Comparison of ENCODE assay signal across 1 cellular context in the genomic region with DNA sequence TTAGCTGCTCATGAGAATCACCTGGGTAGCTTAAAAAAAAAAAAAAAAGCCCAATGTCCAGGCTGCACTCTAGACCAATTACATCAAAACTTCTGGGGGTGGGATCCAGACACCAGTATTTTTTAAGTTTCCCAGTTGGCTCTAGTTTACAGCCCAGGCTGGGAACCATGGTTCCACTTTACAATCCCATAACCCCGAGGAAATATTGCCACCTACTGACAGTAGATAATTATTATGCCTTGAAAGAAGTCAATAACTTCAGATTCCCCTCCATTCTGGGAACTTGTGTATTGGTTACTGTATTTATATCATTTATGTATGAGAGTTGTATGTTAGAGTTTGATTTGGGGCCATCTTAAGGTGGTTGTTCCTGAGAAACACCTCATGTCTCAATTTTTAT.
TF ChIP-seq lines count a peak whose summit lies in the region.

No MANE protein-coding gene starts in this region.

TF ChIP-seq in SK-N-SH treated with all-trans-retinoic acid at 6 μM for 48 hours, 23 proteins besides CTCF, POLR2A, EP300 and RAD21 (continued from another document):
- no peak for TF ChIP-seq TCF4 (CRISPR knock-in tag; IDR thresholded peaks at IDR 0.05; ENCODE audit: borderline replicate concordance)
- no peak for TF ChIP-seq ZNF70 (CRISPR knock-in tag; IDR thresholded peaks at IDR 0.05)
- no peak for TF ChIP-seq ISL1 (CRISPR knock-in tag; IDR thresholded peaks at IDR 0.05)
- TF ChIP-seq TOX (CRISPR knock-in tag; IDR thresholded peaks at IDR 0.05; ENCODE audit: borderline replicate concordance), result no peak
- TF ChIP-seq ZFP3 (CRISPR knock-in tag; IDR thresholded peaks at IDR 0.05), result no peak
- TF ChIP-seq ARNTL (CRISPR knock-in tag; IDR thresholded peaks at IDR 0.05; ENCODE audit: borderline replicate concordance, low read depth), result no peak
- TF ChIP-seq OSR1 (CRISPR knock-in tag; IDR thresholded peaks at IDR 0.05), result no peak
- TF ChIP-seq, protein P1, sequence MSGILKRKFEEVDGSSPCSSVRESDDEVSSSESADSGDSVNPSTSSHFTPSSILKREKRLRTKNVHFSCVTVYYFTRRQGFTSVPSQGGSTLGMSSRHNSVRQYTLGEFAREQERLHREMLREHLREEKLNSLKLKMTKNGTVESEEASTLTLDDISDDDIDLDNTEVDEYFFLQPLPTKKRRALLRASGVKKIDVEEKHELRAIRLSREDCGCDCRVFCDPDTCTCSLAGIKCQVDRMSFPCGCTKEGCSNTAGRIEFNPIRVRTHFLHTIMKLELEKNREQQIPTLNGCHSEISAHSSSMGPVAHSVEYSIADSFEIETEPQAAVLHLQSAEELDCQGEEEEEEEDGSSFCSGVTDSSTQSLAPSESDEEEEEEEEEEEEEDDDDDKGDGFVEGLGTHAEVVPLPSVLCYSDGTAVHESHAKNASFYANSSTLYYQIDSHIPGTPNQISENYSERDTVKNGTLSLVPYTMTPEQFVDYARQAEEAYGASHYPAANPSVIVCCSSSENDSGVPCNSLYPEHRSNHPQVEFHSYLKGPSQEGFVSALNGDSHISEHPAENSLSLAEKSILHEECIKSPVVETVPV (CRISPR knock-in tag; IDR thresholded peaks at IDR 0.05), result no peak
- TF ChIP-seq PPARA (CRISPR knock-in tag; IDR thresholded peaks at IDR 0.05; ENCODE audit: borderline replicate concordance), result no peak
- no peak for TF ChIP-seq CSDC2 (CRISPR knock-in tag; IDR thresholded peaks at IDR 0.05)
- TF ChIP-seq ZFP30 (CRISPR knock-in tag; IDR thresholded peaks at IDR 0.05), result no peak
- TF ChIP-seq ZNF565 (CRISPR knock-in tag; conservative IDR thresholded peaks at IDR 0.05; ENCODE audit: low read depth), result no peak
